In genomic region chr10:119461923-119462322, GRCh38 we compare ENCODE assay signal across 15 cellular contexts.
A peak's percentile ranks its signal among the peaks of the same experiment; 100 is the strongest.
DNase-seq lines count a peak whose midpoint lies in the region; ATAC-seq and TF ChIP-seq lines count a peak whose summit lies in the region.
"Had no signal": no experiment of that assay in that cellular context is flagged by ENCODE, and none has a peak within 500 bp of the region (broad histone marks: within the 10 kb centered on the region; RNA-seq: fewer than 3 reads in every experiment).

No MANE protein-coding gene starts in this region.

- peaks cover 3 to 10% of the 10 kb centered on the region in 2 donors for H3K36me3 Mint-ChIP-seq in activated T-cell treated with anti-CD3 and anti-CD28 coated beads, Interleukin-2, amount 50 U/mL, for 72 hours (ENCODE audit: insufficient read depth in 2 of 2)

- no peaks in the 10 kb centered on the region for H3K79me2 ChIP-seq in OCI-LY3 (ENCODE audit: low read length)

- H4K20me1 ChIP-seq in OCI-LY3 (ENCODE audit: insufficient read depth, low read length), result no peaks in the 10 kb centered on the region

- no peaks in the 10 kb centered on the region for H3K36me3 ChIP-seq in OCI-LY3 (replicated peaks; ENCODE audit: low read depth, low read length)
- H3K36me3 ChIP-seq: prostate gland, uterus had no signal

- no peak overlapping the region for H2AFZ ChIP-seq in OCI-LY3 (ENCODE audit: low read depth, low read length)

- H3K9me3 Mint-ChIP-seq in activated T-cell treated with anti-CD3 and anti-CD28 coated beads, Interleukin-2, amount 50 U/mL, for 72 hours, result peaks cover 5 to 6% of the 10 kb centered on the region in 2 donors

- peak overlapping the region; percentile 62 for H3K4me2 ChIP-seq in OCI-LY3 (ENCODE audit: low read length)

- TF ChIP-seq CTCF in GM12865 (IDR thresholded peaks at IDR 0.05; ENCODE audit: insufficient read depth, low read depth, low read length, missing control alignments) (no peak), OCI-LY3 (IDR thresholded peaks at IDR 0.05; ENCODE audit: low read depth, low read length) (no peak)

- no peak overlapping the region for H3K4me3 ChIP-seq in GM12865 (ENCODE audit: low read depth, low read length)
- peak overlapping the region; percentile 40 for H3K4me3 ChIP-seq in OCI-LY3 (ENCODE audit: low read length)
- H3K4me3 ChIP-seq: ascending aorta, dorsolateral prefrontal cortex, prostate gland, uterus had no signal

- peaks cover 20% of the 10 kb centered on the region for H3K4me1 ChIP-seq in OCI-LY3 (ENCODE audit: low read length)
- H3K4me1 ChIP-seq: ascending aorta, prostate gland, uterus had no signal

- H3K9ac ChIP-seq in OCI-LY3 (ENCODE audit: low read length), result no peak overlapping the region

- no peak overlapping the region for H3K4me3 Mint-ChIP-seq in activated T-cell treated with anti-CD3 and anti-CD28 coated beads, Interleukin-2, amount 50 U/mL, for 72 hours
- H3K4me3 Mint-ChIP-seq: activated T-cell treated with anti-CD3 and anti-CD28 coated beads, Interleukin-2, amount 50 U/mL, for 4 hours had no signal

- peaks cover 16% of the 10 kb centered on the region for H3K4me1 Mint-ChIP-seq in activated T-cell treated with anti-CD3 and anti-CD28 coated beads, Interleukin-2, amount 50 U/mL, for 72 hours (ENCODE audit: low read depth)

- ATAC-seq in GM19372 (IDR thresholded peaks at IDR 0.05; ENCODE audit: low read depth, unreplicated experiment) (peak; percentile 68), HG02870 (IDR thresholded peaks at IDR 0.05; ENCODE audit: unreplicated experiment) (peak; percentile 75), HG02763 (IDR thresholded peaks at IDR 0.05; ENCODE audit: unreplicated experiment) (no peak)
- ATAC-seq in activated T-cell treated with anti-CD3 and anti-CD28 coated beads, Interleukin-2, amount 50 U/mL, for 72 hours (replicated peaks in 1 of 2), result no peak

- H3K27ac Mint-ChIP-seq in activated T-cell treated with anti-CD3 and anti-CD28 coated beads, Interleukin-2, amount 50 U/mL, for 72 hours, result no peak overlapping the region

- no peak overlapping the region for H3K27ac ChIP-seq in OCI-LY3 (ENCODE audit: low read length)
- H3K27ac ChIP-seq: ascending aorta, dorsolateral prefrontal cortex, prostate gland, uterus had no signal

- peaks cover 6% of the 10 kb centered on the region; the same call in 1 of the 2 replicates for H3K27me3 ChIP-seq in OCI-LY3 (ENCODE audit: low read depth, low read length)
- H3K27me3 ChIP-seq: ascending aorta, uterus had no signal

- H3K27me3 Mint-ChIP-seq in activated T-cell treated with anti-CD3 and anti-CD28 coated beads, Interleukin-2, amount 50 U/mL, for 72 hours (ENCODE audit: low read depth), result no peaks in the 10 kb centered on the region

- DNase-seq in GM12865 (ENCODE audit: low read depth), result peak; percentile 38
- DNase-seq in activated T-cell treated with anti-CD3 and anti-CD28 coated beads, Interleukin-2, amount 50 U/mL, for 72 hours, result no peak
- no peak for DNase-seq in central memory CD4-positive, alpha-beta T cell
- no peak for DNase-seq in effector CD8-positive, alpha-beta T cell (lab: John Stamatoyannopoulos, UW)
- DNase-seq: activated T-cell treated with anti-CD3 and anti-CD28 coated beads, Interleukin-2, amount 50 U/mL, for 4 hours; dorsolateral prefrontal cortex; foreskin fibroblast; NCI-H2029; uterus had no signal

- no peaks in the 10 kb centered on the region for H3K9me3 ChIP-seq in OCI-LY3 (ENCODE audit: insufficient read depth, low read length)
- H3K9me3 ChIP-seq: ascending aorta, prostate gland, uterus had no signal

Comparison
In these comparisons a context has a peak if more than half of its experiments do, and no peak if none do; other contexts are left out.
1. ATAC-seq: peak in GM19372 (single experiment) and HG02870 (single experiment); none in activated T-cell treated with anti-CD3 and anti-CD28 coated beads, Interleukin-2, amount 50 U/mL, for 72 hours (0 of 2) and HG02763 (single experiment).